14 cellular contexts compared by ENCODE assay signal in genomic region chr1:43688109-43688387, GRCh38.
"Had no signal": no experiment of that assay in that cellular context is flagged by ENCODE, and none has a peak within 500 bp of the region (broad histone marks: within the 10 kb centered on the region; RNA-seq: fewer than 3 reads in every experiment).

No MANE protein-coding gene starts in this region.

- H3K27ac ChIP-seq: parathyroid adenoma, tibial artery, vagina had no signal

- H2AFZ ChIP-seq: parathyroid adenoma had no signal

- DNase-seq: activated CD4-positive, alpha-beta T cell treated with anti-CD3 and anti-CD28 coated beads, Interleukin-2, amount 50 U/mL, for 4 hours; activated CD4-positive, CD25-positive, alpha-beta regulatory T cell treated with anti-CD3 and anti-CD28 coated beads, Interleukin-2, amount 50 U/mL, for 72 hours; activated CD8-positive, alpha-beta memory T cell treated with anti-CD3 and anti-CD28 coated beads, Interleukin-2, amount 50 U/mL, for 4 hours; activated naive CD4-positive, alpha-beta T cell treated with anti-CD3 and anti-CD28 coated beads for 36 hours; hippocampal formation; left ventricle myocardium superior; naive B cell; retina; tibial artery had no signal

- H3K27me3 ChIP-seq: tibial artery, vagina had no signal

- H3K9me3 ChIP-seq: tibial artery, vagina had no signal

- H3K4me3 Mint-ChIP-seq: activated naive CD4-positive, alpha-beta T cell treated with anti-CD3 and anti-CD28 coated beads for 36 hours; central memory CD8-positive, alpha-beta T cell; mesothelial cell of epicardium; naive B cell had no signal

- H3K4me1 ChIP-seq: parathyroid adenoma had no signal

- H3K79me2 ChIP-seq: parathyroid adenoma had no signal

- H3K9me3 Mint-ChIP-seq: activated naive CD4-positive, alpha-beta T cell treated with anti-CD3 and anti-CD28 coated beads for 36 hours; central memory CD8-positive, alpha-beta T cell; mesothelial cell of epicardium; naive B cell had no signal

- H3K27me3 Mint-ChIP-seq: central memory CD8-positive, alpha-beta T cell; naive B cell had no signal

- H3K4me3 ChIP-seq: smooth muscle cell, tibial artery, vagina had no signal

- H3K4me2 ChIP-seq: smooth muscle cell had no signal

- H3K27ac Mint-ChIP-seq: activated naive CD4-positive, alpha-beta T cell treated with anti-CD3 and anti-CD28 coated beads for 36 hours; mesothelial cell of epicardium had no signal

- H3K9ac ChIP-seq: parathyroid adenoma had no signal
